Comparison of ENCODE assay signal across 11 cellular contexts in the genomic region with DNA sequence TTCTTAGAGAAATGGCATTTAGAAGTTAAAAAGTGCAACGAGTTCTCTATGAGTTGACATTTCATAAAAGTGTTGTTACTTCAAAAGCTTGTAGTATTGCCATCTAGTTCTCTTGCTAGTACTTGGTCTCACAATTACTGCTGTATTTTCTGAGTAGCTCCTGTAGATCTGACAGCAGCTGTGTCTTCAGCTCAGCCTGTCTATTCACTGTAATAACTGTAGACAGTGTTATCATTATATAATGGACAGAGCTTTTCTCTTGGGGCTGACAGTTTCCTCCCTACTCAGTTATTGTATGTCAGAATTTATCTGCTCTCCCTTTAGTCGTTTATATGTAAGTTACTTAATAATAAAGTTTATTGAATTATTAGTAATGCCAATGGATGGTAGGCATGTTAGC.
"Had no signal": no experiment of that assay in that cellular context is flagged by ENCODE, and none has a peak within 500 bp of the region (broad histone marks: within the 10 kb centered on the region; RNA-seq: fewer than 3 reads in every experiment).

No MANE protein-coding gene starts in this region.

- H3K36me3 ChIP-seq: adrenal gland, ascending aorta, brain microvascular endothelial cell, breast epithelium, cardiac muscle cell had no signal

- H3K9me3 ChIP-seq: adrenal gland, ascending aorta, body of pancreas, breast epithelium had no signal

- ATAC-seq: activated naive CD4-positive, alpha-beta T cell treated with anti-CD3 and anti-CD28 coated beads, Interleukin-2, amount 50 U/mL, for 72 hours; activated naive CD8-positive, alpha-beta T cell treated with anti-CD3 and anti-CD28 coated beads, Interleukin-2, amount 50 U/mL, for 24 hours; activated T-cell treated with anti-CD3 and anti-CD28 coated beads, Interleukin-2, amount 50 U/mL, for 4 hours; activated T-cell treated with anti-CD3 and anti-CD28 coated beads, Interleukin-2, amount 50 U/mL, for 72 hours; activated T-helper 17 cell treated with anti-CD3 and anti-CD28 coated beads, Interleukin-2, amount 50 U/mL, for 72 hours; body of pancreas had no signal

- H3K27me3 ChIP-seq: adrenal gland, ascending aorta, body of pancreas, brain microvascular endothelial cell, breast epithelium, cardiac muscle cell had no signal

- H3K4me3 ChIP-seq: adrenal gland, ascending aorta, body of pancreas, breast epithelium, cardiac muscle cell had no signal

- H3K27ac ChIP-seq: adrenal gland, ascending aorta, body of pancreas, brain microvascular endothelial cell, breast epithelium, cardiac muscle cell had no signal
